ENCODE assay signal across 7 cellular contexts in genomic region chr3:192514754-192515660, GRCh38.
DNase-seq lines count a peak whose midpoint lies in the region; ATAC-seq and TF ChIP-seq lines count a peak whose summit lies in the region.

No MANE protein-coding gene starts in this region.

- ATAC-seq in left ventricle myocardium superior = peak; percentile 29

- H3K27me3 ChIP-seq in HUES64 (ENCODE audit: insufficient read depth, low read length) (peaks cover 41% of the 10 kb centered on the region), sigmoid colon (peaks cover 6 to 55% (median 24%) of the 10 kb centered on the region in 3 donors)

- POLR2A ChIA-PET in activated CD4-positive, alpha-beta T cell treated with anti-CD3 and anti-CD28 coated beads, Interleukin-2, amount 10 ng/mL, durations not matched to agents 7 days and 5 days (lab: Charles Lee) = no interaction called here

- TF ChIP-seq CTCF in sigmoid colon (IDR thresholded peaks at IDR 0.05) = peak in 1 of 4 experiments; percentile 9

- CTCF ChIA-PET in activated CD4-positive, alpha-beta T cell treated with anti-CD3 and anti-CD28 coated beads, Interleukin-2, amount 10 ng/mL, durations not matched to agents 7 days and 5 days (lab: Charles Lee) = interaction anchor here (0.6 kb wide), 1 partner anchor 584 kb away, joined by 3 read pairs; no protein-coding TSS in a partner anchor

- TF ChIP-seq EP300 in sigmoid colon (IDR thresholded peaks at IDR 0.05) = no peak

- under 1% methylated on average over 74 of the region's 74 CpGs for WGBS in HUES64
- 3 to 5% methylated on average over 74 of the region's 74 CpGs for WGBS in sigmoid colon, 2 donors

- no peaks in the 10 kb centered on the region for H3K9me3 Mint-ChIP-seq in activated CD4-positive, alpha-beta T cell treated with anti-CD3 and anti-CD28 coated beads, Interleukin-2, amount 10 ng/mL, durations not matched to agents 7 days and 5 days

- H3K9me3 ChIP-seq in HUES64 (ENCODE audit: insufficient read depth, low read depth, low read length) (no peaks in the 10 kb centered on the region), sigmoid colon (peaks cover 0 to 3% (median 0%) of the 10 kb centered on the region in 4 donors)

- peaks cover 36% of the 10 kb centered on the region for H3K27me3 Mint-ChIP-seq in activated CD4-positive, alpha-beta T cell treated with anti-CD3 and anti-CD28 coated beads, Interleukin-2, amount 10 ng/mL, durations not matched to agents 7 days and 5 days

- TF ChIP-seq POLR2A in sigmoid colon (IDR thresholded peaks at IDR 0.05) = no peak

- no peaks in the 10 kb centered on the region for H3K36me3 ChIP-seq in HUES64 (ENCODE audit: insufficient read depth, low read length)
- no peaks in the 10 kb centered on the region for H3K36me3 ChIP-seq in sigmoid colon

- no peaks in the 10 kb centered on the region for H3K36me3 Mint-ChIP-seq in activated CD4-positive, alpha-beta T cell treated with anti-CD3 and anti-CD28 coated beads, Interleukin-2, amount 10 ng/mL, durations not matched to agents 7 days and 5 days (ENCODE audit: low read depth)

- no peaks in the 10 kb centered on the region for H3K4me1 Mint-ChIP-seq in activated CD4-positive, alpha-beta T cell treated with anti-CD3 and anti-CD28 coated beads, Interleukin-2, amount 10 ng/mL, durations not matched to agents 7 days and 5 days

- H3K27ac ChIP-seq in HUES64 (ENCODE audit: low read depth, low read length) (no peak overlapping the region; the same call in 1 of the 2 replicates), sigmoid colon (no peak overlapping the region)

- peak overlapping the region; percentile 54 for H3K9ac ChIP-seq in HUES64 (ENCODE audit: low read depth, low read length)

- intact Hi-C loops in left ventricle myocardium superior (cut with micrococcal nuclease) (no loop called here), sigmoid colon (cut with DNase I) (no loop called here)

- H3K27ac Mint-ChIP-seq in activated CD4-positive, alpha-beta T cell treated with anti-CD3 and anti-CD28 coated beads, Interleukin-2, amount 10 ng/mL, durations not matched to agents 7 days and 5 days = no peak overlapping the region

- DNase-seq in NCI-H82 treated with DMSO at 0.1 percent for 48 hours (lab: John Stamatoyannopoulos, UW; ENCODE audit: unreplicated experiment) (peak; percentile 28), left ventricle myocardium superior (peak; percentile 42), sigmoid colon (no peak), hippocampal formation (lab: John Stamatoyannopoulos, UW) (no peak), AML-193 (lab: John Stamatoyannopoulos, UW) (no peak)
- no peak for DNase-seq in activated CD4-positive, alpha-beta T cell treated with anti-CD3 and anti-CD28 coated beads, Interleukin-2, amount 10 ng/mL, durations not matched to agents 7 days and 5 days

- H3K4me3 Mint-ChIP-seq in activated CD4-positive, alpha-beta T cell treated with anti-CD3 and anti-CD28 coated beads, Interleukin-2, amount 10 ng/mL, durations not matched to agents 7 days and 5 days = no peak overlapping the region

- H3K4me1 ChIP-seq in HUES64 (ENCODE audit: insufficient read depth, low read length) (peaks cover 9% of the 10 kb centered on the region; the same call in 1 of the 2 replicates), sigmoid colon (peaks cover 0 to 18% (median 13%) of the 10 kb centered on the region in 4 donors)

- H3K4me3 ChIP-seq in HUES64 (ENCODE audit: low read length) (peak overlapping the region; percentile 73), sigmoid colon (peak overlapping the region in 3 of 4 donors; percentile 20 to 47 (median 42))

Comparison
In these comparisons a context has a peak if more than half of its experiments do, and no peak if none do; other contexts are left out.
1. DNase-seq: peak in NCI-H82 treated with DMSO at 0.1 percent for 48 hours (single experiment) and left ventricle myocardium superior (single experiment); none in sigmoid colon (single experiment), hippocampal formation (0 of 2), activated CD4-positive, alpha-beta T cell treated with anti-CD3 and anti-CD28 coated beads, Interleukin-2, amount 10 ng/mL, durations not matched to agents 7 days and 5 days (single experiment) and AML-193 (0 of 2).